In the genomic region with DNA sequence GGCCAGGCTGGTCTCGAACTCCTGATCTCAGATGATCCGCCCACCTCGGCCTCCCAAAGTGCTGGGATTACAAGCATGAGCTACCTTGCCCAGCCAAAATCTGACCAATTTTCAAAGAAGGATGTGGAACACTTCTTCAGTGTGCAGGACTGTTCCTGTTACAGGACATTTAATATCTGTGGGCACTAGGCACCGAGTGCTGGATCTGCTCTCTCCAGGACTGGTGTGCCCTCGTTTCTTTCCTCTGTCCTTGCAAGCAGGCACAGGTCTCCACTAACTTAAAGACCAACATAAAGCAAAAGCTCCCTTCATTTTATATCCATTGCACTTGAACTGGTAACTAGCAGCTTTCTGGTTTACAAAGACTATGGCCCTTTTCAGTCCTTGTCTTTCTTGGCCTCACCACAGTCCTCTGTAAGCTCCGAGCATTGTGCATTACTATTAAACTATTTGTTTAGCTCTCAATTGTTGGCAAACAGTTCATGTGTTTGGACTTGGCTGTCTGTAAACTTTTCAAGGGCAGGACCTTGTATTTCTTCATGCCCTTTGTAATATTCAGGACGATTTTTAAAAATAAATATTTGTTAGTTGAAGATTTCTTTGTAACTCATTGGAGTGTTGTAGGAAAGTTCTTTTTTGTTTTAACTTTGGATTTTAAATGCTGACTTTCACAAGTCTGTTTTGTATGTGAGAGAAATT, we compare ENCODE assay signal across 1 cellular context.
A peak's percentile ranks its signal among the peaks of the same experiment; 100 is the strongest.
TF ChIP-seq lines count a peak whose summit lies in the region.

No MANE protein-coding gene starts in this region.

TF ChIP-seq in HepG2, 621 proteins besides CTCF, POLR2A, EP300 and RAD21 (continued from another document):
- TF ChIP-seq, protein P1, sequence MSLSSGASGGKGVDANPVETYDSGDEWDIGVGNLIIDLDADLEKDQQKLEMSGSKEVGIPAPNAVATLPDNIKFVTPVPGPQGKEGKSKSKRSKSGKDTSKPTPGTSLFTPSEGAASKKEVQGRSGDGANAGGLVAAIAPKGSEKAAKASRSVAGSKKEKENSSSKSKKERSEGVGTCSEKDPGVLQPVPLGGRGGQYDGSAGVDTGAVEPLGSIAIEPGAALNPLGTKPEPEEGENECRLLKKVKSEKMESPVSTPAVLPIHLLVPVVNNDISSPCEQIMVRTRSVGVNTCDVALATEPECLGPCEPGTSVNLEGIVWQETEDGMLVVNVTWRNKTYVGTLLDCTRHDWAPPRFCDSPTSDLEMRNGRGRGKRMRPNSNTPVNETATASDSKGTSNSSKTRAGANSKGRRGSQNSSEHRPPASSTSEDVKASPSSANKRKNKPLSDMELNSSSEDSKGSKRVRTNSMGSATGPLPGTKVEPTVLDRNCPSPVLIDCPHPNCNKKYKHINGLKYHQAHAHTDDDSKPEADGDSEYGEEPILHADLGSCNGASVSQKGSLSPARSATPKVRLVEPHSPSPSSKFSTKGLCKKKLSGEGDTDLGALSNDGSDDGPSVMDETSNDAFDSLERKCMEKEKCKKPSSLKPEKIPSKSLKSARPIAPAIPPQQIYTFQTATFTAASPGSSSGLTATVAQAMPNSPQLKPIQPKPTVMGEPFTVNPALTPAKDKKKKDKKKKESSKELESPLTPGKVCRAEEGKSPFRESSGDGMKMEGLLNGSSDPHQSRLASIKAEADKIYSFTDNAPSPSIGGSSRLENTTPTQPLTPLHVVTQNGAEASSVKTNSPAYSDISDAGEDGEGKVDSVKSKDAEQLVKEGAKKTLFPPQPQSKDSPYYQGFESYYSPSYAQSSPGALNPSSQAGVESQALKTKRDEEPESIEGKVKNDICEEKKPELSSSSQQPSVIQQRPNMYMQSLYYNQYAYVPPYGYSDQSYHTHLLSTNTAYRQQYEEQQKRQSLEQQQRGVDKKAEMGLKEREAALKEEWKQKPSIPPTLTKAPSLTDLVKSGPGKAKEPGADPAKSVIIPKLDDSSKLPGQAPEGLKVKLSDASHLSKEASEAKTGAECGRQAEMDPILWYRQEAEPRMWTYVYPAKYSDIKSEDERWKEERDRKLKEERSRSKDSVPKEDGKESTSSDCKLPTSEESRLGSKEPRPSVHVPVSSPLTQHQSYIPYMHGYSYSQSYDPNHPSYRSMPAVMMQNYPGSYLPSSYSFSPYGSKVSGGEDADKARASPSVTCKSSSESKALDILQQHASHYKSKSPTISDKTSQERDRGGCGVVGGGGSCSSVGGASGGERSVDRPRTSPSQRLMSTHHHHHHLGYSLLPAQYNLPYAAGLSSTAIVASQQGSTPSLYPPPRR (CRISPR knock-in tag; IDR thresholded peaks at IDR 0.05; ENCODE audit: borderline replicate concordance) = peak; percentile 50; the same call in 1 of the 2 replicates
- TF ChIP-seq, protein P2, sequence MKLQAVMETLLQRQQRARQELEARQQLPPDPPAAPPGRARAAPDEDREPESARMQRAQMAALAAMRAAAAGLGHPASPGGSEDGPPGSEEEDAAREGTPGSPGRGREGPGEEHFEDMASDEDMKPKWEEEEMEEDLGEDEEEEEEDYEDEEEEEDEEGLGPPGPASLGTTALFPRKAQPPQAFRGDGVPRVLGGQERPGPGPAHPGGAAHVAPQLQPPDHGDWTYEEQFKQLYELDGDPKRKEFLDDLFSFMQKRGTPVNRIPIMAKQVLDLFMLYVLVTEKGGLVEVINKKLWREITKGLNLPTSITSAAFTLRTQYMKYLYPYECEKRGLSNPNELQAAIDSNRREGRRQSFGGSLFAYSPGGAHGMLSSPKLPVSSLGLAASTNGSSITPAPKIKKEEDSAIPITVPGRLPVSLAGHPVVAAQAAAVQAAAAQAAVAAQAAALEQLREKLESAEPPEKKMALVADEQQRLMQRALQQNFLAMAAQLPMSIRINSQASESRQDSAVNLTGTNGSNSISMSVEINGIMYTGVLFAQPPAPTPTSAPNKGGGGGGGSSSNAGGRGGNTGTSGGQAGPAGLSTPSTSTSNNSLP (IDR thresholded peaks at IDR 0.05; ENCODE audit: low read depth, low read length) = 0 out of 2 replicates have a peak, but pooled peaks have one; percentile 51
- TF ChIP-seq ZNF20 (CRISPR knock-in tag; IDR thresholded peaks at IDR 0.05) (no peak), NR2F2 (IDR thresholded peaks at IDR 0.05; ENCODE audit: borderline replicate concordance, low read depth) (0 out of 2 replicates have a peak, but pooled peaks have one; percentile 52), RARA (CRISPR knock-in tag; IDR thresholded peaks at IDR 0.05) (peak; percentile 62; the same call in 1 of the 2 replicates), ZNF138 (CRISPR knock-in tag; IDR thresholded peaks at IDR 0.05; ENCODE audit: low read depth) (no peak), CEBPG (CRISPR knock-in tag; IDR thresholded peaks at IDR 0.05) (peak; percentile 8; the same call in 1 of the 2 replicates), RXRB (CRISPR knock-in tag; IDR thresholded peaks at IDR 0.05; ENCODE audit: borderline replicate concordance) (0 out of 2 replicates have a peak, but pooled peaks have one; percentile 16), HNF4A (CRISPR knock-in tag; IDR thresholded peaks at IDR 0.05) (peak; percentile 45), NR2F1 (CRISPR knock-in tag; IDR thresholded peaks at IDR 0.05) (peak in 1 of 2 experiments; percentile 48; a peak in 1 of 4 replicates), TOPORS (CRISPR knock-in tag; IDR thresholded peaks at IDR 0.05) (0 out of 2 replicates have a peak, but pooled peaks have one; percentile 0), KLF16 (CRISPR knock-in tag; IDR thresholded peaks at IDR 0.05) (0 out of 4 replicates have a peak, but pooled peaks of 1 of the 2 experiments have one; percentile 11), FOXA1 (IDR thresholded peaks at IDR 0.05) (no peak), FOXA1 (CRISPR knock-in tag; IDR thresholded peaks at IDR 0.05) (peak; percentile 37; the same call in 1 of the 2 replicates), PITX1 (CRISPR knock-in tag; IDR thresholded peaks at IDR 0.05) (no peak), ZMYM3 (CRISPR knock-in tag; IDR thresholded peaks at IDR 0.05) (peak; percentile 45; the same call in 1 of the 2 replicates)
